Comparison of ENCODE assay signal across 10 cellular contexts in the genomic region with DNA sequence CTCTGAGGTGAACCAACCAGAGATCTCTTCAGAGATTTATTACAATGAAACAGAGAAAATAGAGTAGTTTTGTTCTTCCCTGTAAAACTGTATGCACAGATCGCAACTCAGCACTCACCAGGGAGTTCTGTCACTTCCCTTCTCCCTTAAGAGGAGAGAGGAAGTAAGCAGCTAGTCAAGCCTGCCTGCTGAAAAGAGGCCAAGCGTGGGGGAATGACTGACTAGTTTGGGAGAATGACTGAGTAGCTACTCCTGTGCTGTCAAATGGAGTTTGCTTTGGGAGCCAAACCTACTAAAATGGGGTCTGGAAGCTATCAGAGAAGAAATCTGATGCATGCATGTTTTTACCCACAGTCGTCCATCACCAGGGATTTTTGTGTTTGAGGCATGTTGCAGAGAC. TPM values are rescaled to one million over a fixed set of nuclear protein-coding genes. Genes with fewer than 3 reads are reported as not detected.
DNase-seq lines count a peak whose midpoint lies in the region; ATAC-seq, FAIRE-seq and TF ChIP-seq lines count a peak whose summit lies in the region.
"Had no signal": no experiment of that assay in that cellular context is flagged by ENCODE, and none has a peak within 500 bp of the region (broad histone marks: within the 10 kb centered on the region; RNA-seq: fewer than 3 reads in every experiment).

No MANE protein-coding gene starts in this region.

- intact Hi-C loops in right lobe of liver (cut with DNase I) = no loop called here
- intact Hi-C loops in HepG2 (cut with micrococcal nuclease; ENCODE audit: unreplicated experiment) = no loop called here
- intact Hi-C loops in natural killer cell (cut with micrococcal nuclease) = no loop called here

- H3K36me3 ChIP-seq in right lobe of liver (no peaks in the 10 kb centered on the region), HepG2 (replicated peaks in 1 of 2; ENCODE audit: control insufficient read depth in 1 of 2, insufficient read depth in 2 of 2, low read length in 2 of 2) (no peaks in the 10 kb centered on the region)
- H3K36me3 ChIP-seq: WERI-Rb-1 had no signal

- H3K4me3 ChIP-seq in right lobe of liver (no peak overlapping the region), HepG2 (replicated peaks in 1 of 3; ENCODE audit: insufficient read depth in 1 of 3, low read depth in 2 of 3, low read length in 3 of 3) (no peak overlapping the region)

- ATAC-seq in right lobe of liver (peak in 3 of 4 donors; percentile 42 to 53 (median 44)), HepG2 (no peak), natural killer cell (no peak)
- ATAC-seq: activated T-cell treated with anti-CD3 and anti-CD28 coated beads, Interleukin-2, amount 50 U/mL, for 72 hours had no signal

- CTCF ChIA-PET in HepG2 (lab: Yijun Ruan, JAX; ENCODE audit: low intra/inter-chr PET ratio, low total read pairs) = no interaction called here

- H3K27me3 ChIP-seq in right lobe of liver (no peaks in the 10 kb centered on the region), HepG2 (ENCODE audit: control insufficient read depth in 1 of 2, insufficient read depth in 2 of 2, low read length in 2 of 2) (no peaks in the 10 kb centered on the region)

- no peak overlapping the region for H3K9ac ChIP-seq in HepG2 (ENCODE audit: insufficient read depth, low read depth, low read length)

- WGBS in right lobe of liver (ENCODE audit: insufficient coverage, low coverage, low lambda C conversion rate, missing lambda C conversion rate) = 10% methylated on average over 3 of the region's 3 CpGs
- WGBS in HepG2 (ENCODE audit: low lambda C conversion rate) = 0% methylated on average over 1 of the region's 3 CpGs

- no peaks in the 10 kb centered on the region for H3K79me2 ChIP-seq in HepG2 (ENCODE audit: insufficient read depth, low read length)

- no peak for TF ChIP-seq CTCF in right lobe of liver (IDR thresholded peaks at IDR 0.05)
- TF ChIP-seq CTCF in HepG2 (CRISPR knock-in tag; IDR thresholded peaks at IDR 0.05) = no peak
- no peak for TF ChIP-seq CTCF in natural killer cell (IDR thresholded peaks at IDR 0.05)

- TF ChIP-seq EP300 in HepG2 (IDR thresholded peaks at IDR 0.05; ENCODE audit: low read depth in 2 of 2, low read length in 2 of 2) (no peak), HepG2 (CRISPR knock-in tag; IDR thresholded peaks at IDR 0.05; ENCODE audit: borderline replicate concordance) (no peak)

- TF ChIP-seq POLR2A in right lobe of liver (IDR thresholded peaks at IDR 0.05) (no peak), HepG2 (IDR thresholded peaks at IDR 0.05; ENCODE audit: insufficient read depth in 1 of 2, low read depth in 2 of 2, low read length in 2 of 2) (no peak)

- H3K4me1 ChIP-seq in right lobe of liver (no peaks in the 10 kb centered on the region), HepG2 (ENCODE audit: insufficient read depth, low read length) (no peaks in the 10 kb centered on the region)

- H3K27me3 Mint-ChIP-seq in natural killer cell (ENCODE audit: low read depth in 2 of 2) = peaks cover 12 to 16% of the 10 kb centered on the region in 2 donors

- in situ Hi-C loops in HepG2 (cut with HindIII; ENCODE audit: extremely low pct_ligation_motif_present, low pct_unique_long_range_greater_than_20kb) = no loop called here

- BruUV-seq in HepG2 (replicated peaks; lab: Mats Ljungman, UMichigan) = no TSS peak

- H3K27ac Mint-ChIP-seq in natural killer cell = no peak overlapping the region
- H3K27ac Mint-ChIP-seq: activated T-cell treated with anti-CD3 and anti-CD28 coated beads, Interleukin-2, amount 50 U/mL, for 72 hours had no signal

- DNase-seq in right lobe of liver = no peak
- DNase-seq in HepG2 (ENCODE audit: low spot score) = no peak
- peak; percentile 17 for DNase-seq in SKM-1 treated with dmso at 0.1 percent for 144 hours (lab: John Stamatoyannopoulos, UW; ENCODE audit: unreplicated experiment)
- peak; percentile 24 for DNase-seq in left kidney (ENCODE audit: low read depth, low spot score)
- DNase-seq in NCI-H146 treated with DMSO at 0.1 percent for 48 hours (lab: John Stamatoyannopoulos, UW; ENCODE audit: unreplicated experiment) = no peak
- no peak for DNase-seq in NK-92 (lab: John Stamatoyannopoulos, UW; ENCODE audit: unreplicated experiment)
- DNase-seq in HK-2 (ENCODE audit: unreplicated experiment) = no peak
- DNase-seq in natural killer cell = no peak
- DNase-seq: activated T-cell treated with anti-CD3 and anti-CD28 coated beads, Interleukin-2, amount 50 U/mL, for 72 hours; WERI-Rb-1 had no signal

- no peak overlapping the region for H3K4me2 ChIP-seq in HepG2 (ENCODE audit: low read depth, low read length)

- no peak for FAIRE-seq in HepG2 (lab: Jason Lieb, UNC)

- no peaks in the 10 kb centered on the region for H3K9me3 Mint-ChIP-seq in natural killer cell
- H3K9me3 Mint-ChIP-seq: activated T-cell treated with anti-CD3 and anti-CD28 coated beads, Interleukin-2, amount 50 U/mL, for 72 hours had no signal

- POLR2A ChIA-PET in HepG2 (lab: Yijun Ruan, JAX) = no interaction called here

- H3K27ac ChIP-seq in right lobe of liver = no peak overlapping the region
- no peak overlapping the region for H3K27ac ChIP-seq in HepG2 (ENCODE audit: extremely low read length, insufficient read depth, low read length)
- H3K27ac ChIP-seq: WERI-Rb-1 had no signal

- H3K4me3 Mint-ChIP-seq in natural killer cell = no peak overlapping the region
- H3K4me3 Mint-ChIP-seq: activated T-cell treated with anti-CD3 and anti-CD28 coated beads, Interleukin-2, amount 50 U/mL, for 72 hours had no signal

- no peaks in the 10 kb centered on the region for H3K36me3 Mint-ChIP-seq in natural killer cell

- no peak overlapping the region for H2AFZ ChIP-seq in HepG2 (ENCODE audit: low read length)

- no peaks in the 10 kb centered on the region for H4K20me1 ChIP-seq in HepG2 (ENCODE audit: insufficient read depth, low read length)

- no peak for TF ChIP-seq RAD21 in HepG2 (CRISPR knock-in tag; IDR thresholded peaks at IDR 0.05)

- H3K9me3 ChIP-seq in right lobe of liver = no peaks in the 10 kb centered on the region
- H3K9me3 ChIP-seq in HepG2 (ENCODE audit: low read length) = no peaks in the 10 kb centered on the region

- H3K4me1 Mint-ChIP-seq in natural killer cell = peaks cover 0 to 7% of the 10 kb centered on the region in 2 donors

TF ChIP-seq in HepG2, 621 proteins besides CTCF, POLR2A, EP300 and RAD21:
- no peak for TF ChIP-seq BRCA1 (CRISPR knock-in tag; IDR thresholded peaks at IDR 0.05)
- no peak for TF ChIP-seq ZNF619 (CRISPR knock-in tag; IDR thresholded peaks at IDR 0.05)
- TF ChIP-seq SRSF1 (optimal IDR thresholded peaks at IDR 0.05; ENCODE audit: low read depth, low read length) = no peak
- no peak for TF ChIP-seq JARID2 (CRISPR knock-in tag; IDR thresholded peaks at IDR 0.05; ENCODE audit: insufficient replicate concordance)
- no peak for TF ChIP-seq RFXAP (CRISPR knock-in tag; IDR thresholded peaks at IDR 0.05; ENCODE audit: borderline replicate concordance)
TF ChIP-seq in HepG2: peak in this region for 0.

RNA-seq across cellular contexts. Expression of gene LHFPL1, which starts 54.5 kb away (rescaled TPM):
- total RNA-seq in right lobe of liver (not detected), HepG2 (2016; rRNA removed; fragmentation: Illumina TruSeq; extraction: Trizol) (not detected in 2 replicates), natural killer cell (under 1 TPM in 1 of 3 donors, not detected in 2; 0.50 TPM)
- total RNA-seq in HepG2 (2016; cell fraction: cytosol; rRNA removed; fragmentation: Illumina TruSeq; extraction: Trizol; ENCODE audit: low read depth) = not detected in 2 replicates
- total RNA-seq in HepG2 (2016; cell fraction: insoluble cytoplasmic fraction; rRNA removed; fragmentation: Illumina TruSeq; extraction: Trizol) = not detected in 2 replicates
- total RNA-seq in HepG2 (2016; cell fraction: membrane; rRNA removed; fragmentation: Illumina TruSeq; extraction: Trizol) = not detected in 2 replicates
- total RNA-seq in HepG2 (2016; cell fraction: nucleus; rRNA removed; fragmentation: Illumina TruSeq; extraction: Trizol) = not detected in 2 replicates
- polyA plus RNA-seq in HepG2 (2011; rRNA removed) = not detected in 2 replicates
- not detected in 2 replicates for polyA plus RNA-seq in HepG2 (2011; cell fraction: cytosol; rRNA removed)
- not detected in 2 replicates for polyA plus RNA-seq in HepG2 (2011; cell fraction: nucleus; rRNA removed)
- polyA plus RNA-seq in HepG2 (2012) = not detected in 2 replicates
- not detected in 2 replicates for polyA plus RNA-seq in HepG2 (2016; cell fraction: cytosol; fragmentation: Illumina TruSeq; extraction: Trizol; ENCODE audit: low read depth)
- polyA plus RNA-seq in HepG2 (2016; cell fraction: insoluble cytoplasmic fraction; fragmentation: Illumina TruSeq; extraction: Trizol; ENCODE audit: low read depth) = not detected in 2 replicates
- polyA plus RNA-seq in HepG2 (2016; cell fraction: membrane; fragmentation: Illumina TruSeq; extraction: Trizol; ENCODE audit: low read depth) = not detected in 2 replicates
- polyA plus RNA-seq in HepG2 (2016; cell fraction: nucleus; fragmentation: Illumina TruSeq; extraction: Trizol; ENCODE audit: insufficient read depth, low read depth) = not detected in 2 replicates
- polyA minus RNA-seq in HepG2 (2011; rRNA and poly(A)+ RNA removed; ENCODE audit: low replicate concordance) = not detected in 2 replicates
- polyA minus RNA-seq in HepG2 (2011; cell fraction: cytosol; rRNA and poly(A)+ RNA removed) = not detected in 2 replicates
- polyA minus RNA-seq in HepG2 (2011; cell fraction: nucleus; rRNA and poly(A)+ RNA removed) = not detected in 2 replicates

Comparison
In these comparisons a context has a peak if more than half of its experiments do, and no peak if none do; other contexts are left out.
1. ATAC-seq: peak in right lobe of liver (3 of 4); none in HepG2 (single experiment) and natural killer cell (0 of 3).
2. DNase-seq: peak in SKM-1 treated with dmso at 0.1 percent for 144 hours (single experiment) and left kidney (single experiment); none in right lobe of liver (0 of 3), HepG2 (single experiment), NCI-H146 treated with DMSO at 0.1 percent for 48 hours (single experiment), NK-92 (single experiment), HK-2 (single experiment) and natural killer cell (single experiment).